ENCODE assay signal across 1 cellular context in genomic region chr20:2005831-2006426, GRCh38.
A peak's percentile ranks its signal among the peaks of the same experiment; 100 is the strongest.
TF ChIP-seq lines count a peak whose summit lies in the region.

No MANE protein-coding gene starts in this region.

TF ChIP-seq in WTC11, 78 proteins besides CTCF, POLR2A, EP300 and RAD21 (continued from another document):
- TF ChIP-seq E2F4 (CRISPR knock-in tag; IDR thresholded peaks at IDR 0.05; ENCODE audit: borderline replicate concordance, low read depth) = no peak
- TF ChIP-seq TEAD4 (CRISPR knock-in tag; IDR thresholded peaks at IDR 0.05) = peak; percentile 94
- no peak for TF ChIP-seq GRHL2 (CRISPR knock-in tag; IDR thresholded peaks at IDR 0.05; ENCODE audit: insufficient replicate concordance, severe bottlenecking)
- TF ChIP-seq, protein P1, sequence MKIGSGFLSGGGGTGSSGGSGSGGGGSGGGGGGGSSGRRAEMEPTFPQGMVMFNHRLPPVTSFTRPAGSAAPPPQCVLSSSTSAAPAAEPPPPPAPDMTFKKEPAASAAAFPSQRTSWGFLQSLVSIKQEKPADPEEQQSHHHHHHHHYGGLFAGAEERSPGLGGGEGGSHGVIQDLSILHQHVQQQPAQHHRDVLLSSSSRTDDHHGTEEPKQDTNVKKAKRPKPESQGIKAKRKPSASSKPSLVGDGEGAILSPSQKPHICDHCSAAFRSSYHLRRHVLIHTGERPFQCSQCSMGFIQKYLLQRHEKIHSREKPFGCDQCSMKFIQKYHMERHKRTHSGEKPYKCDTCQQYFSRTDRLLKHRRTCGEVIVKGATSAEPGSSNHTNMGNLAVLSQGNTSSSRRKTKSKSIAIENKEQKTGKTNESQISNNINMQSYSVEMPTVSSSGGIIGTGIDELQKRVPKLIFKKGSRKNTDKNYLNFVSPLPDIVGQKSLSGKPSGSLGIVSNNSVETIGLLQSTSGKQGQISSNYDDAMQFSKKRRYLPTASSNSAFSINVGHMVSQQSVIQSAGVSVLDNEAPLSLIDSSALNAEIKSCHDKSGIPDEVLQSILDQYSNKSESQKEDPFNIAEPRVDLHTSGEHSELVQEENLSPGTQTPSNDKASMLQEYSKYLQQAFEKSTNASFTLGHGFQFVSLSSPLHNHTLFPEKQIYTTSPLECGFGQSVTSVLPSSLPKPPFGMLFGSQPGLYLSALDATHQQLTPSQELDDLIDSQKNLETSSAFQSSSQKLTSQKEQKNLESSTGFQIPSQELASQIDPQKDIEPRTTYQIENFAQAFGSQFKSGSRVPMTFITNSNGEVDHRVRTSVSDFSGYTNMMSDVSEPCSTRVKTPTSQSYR (CRISPR knock-in tag; IDR thresholded peaks at IDR 0.05) = 0 out of 2 replicates have a peak, but pooled peaks have one; percentile 68
- TF ChIP-seq NR1H2 (CRISPR knock-in tag; IDR thresholded peaks at IDR 0.05) = 0 out of 2 replicates have a peak, but pooled peaks have one; percentile 27
- peak; percentile 37; the same call in 1 of the 2 replicates for TF ChIP-seq ELF4 (CRISPR knock-in tag; IDR thresholded peaks at IDR 0.05; ENCODE audit: low read depth)
- TF ChIP-seq, protein P2, sequence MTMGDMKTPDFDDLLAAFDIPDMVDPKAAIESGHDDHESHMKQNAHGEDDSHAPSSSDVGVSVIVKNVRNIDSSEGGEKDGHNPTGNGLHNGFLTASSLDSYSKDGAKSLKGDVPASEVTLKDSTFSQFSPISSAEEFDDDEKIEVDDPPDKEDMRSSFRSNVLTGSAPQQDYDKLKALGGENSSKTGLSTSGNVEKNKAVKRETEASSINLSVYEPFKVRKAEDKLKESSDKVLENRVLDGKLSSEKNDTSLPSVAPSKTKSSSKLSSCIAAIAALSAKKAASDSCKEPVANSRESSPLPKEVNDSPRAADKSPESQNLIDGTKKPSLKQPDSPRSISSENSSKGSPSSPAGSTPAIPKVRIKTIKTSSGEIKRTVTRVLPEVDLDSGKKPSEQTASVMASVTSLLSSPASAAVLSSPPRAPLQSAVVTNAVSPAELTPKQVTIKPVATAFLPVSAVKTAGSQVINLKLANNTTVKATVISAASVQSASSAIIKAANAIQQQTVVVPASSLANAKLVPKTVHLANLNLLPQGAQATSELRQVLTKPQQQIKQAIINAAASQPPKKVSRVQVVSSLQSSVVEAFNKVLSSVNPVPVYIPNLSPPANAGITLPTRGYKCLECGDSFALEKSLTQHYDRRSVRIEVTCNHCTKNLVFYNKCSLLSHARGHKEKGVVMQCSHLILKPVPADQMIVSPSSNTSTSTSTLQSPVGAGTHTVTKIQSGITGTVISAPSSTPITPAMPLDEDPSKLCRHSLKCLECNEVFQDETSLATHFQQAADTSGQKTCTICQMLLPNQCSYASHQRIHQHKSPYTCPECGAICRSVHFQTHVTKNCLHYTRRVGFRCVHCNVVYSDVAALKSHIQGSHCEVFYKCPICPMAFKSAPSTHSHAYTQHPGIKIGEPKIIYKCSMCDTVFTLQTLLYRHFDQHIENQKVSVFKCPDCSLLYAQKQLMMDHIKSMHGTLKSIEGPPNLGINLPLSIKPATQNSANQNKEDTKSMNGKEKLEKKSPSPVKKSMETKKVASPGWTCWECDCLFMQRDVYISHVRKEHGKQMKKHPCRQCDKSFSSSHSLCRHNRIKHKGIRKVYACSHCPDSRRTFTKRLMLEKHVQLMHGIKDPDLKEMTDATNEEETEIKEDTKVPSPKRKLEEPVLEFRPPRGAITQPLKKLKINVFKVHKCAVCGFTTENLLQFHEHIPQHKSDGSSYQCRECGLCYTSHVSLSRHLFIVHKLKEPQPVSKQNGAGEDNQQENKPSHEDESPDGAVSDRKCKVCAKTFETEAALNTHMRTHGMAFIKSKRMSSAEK (CRISPR knock-in tag; IDR thresholded peaks at IDR 0.05; ENCODE audit: borderline replicate concordance) = no peak
- TF ChIP-seq, protein P3, sequence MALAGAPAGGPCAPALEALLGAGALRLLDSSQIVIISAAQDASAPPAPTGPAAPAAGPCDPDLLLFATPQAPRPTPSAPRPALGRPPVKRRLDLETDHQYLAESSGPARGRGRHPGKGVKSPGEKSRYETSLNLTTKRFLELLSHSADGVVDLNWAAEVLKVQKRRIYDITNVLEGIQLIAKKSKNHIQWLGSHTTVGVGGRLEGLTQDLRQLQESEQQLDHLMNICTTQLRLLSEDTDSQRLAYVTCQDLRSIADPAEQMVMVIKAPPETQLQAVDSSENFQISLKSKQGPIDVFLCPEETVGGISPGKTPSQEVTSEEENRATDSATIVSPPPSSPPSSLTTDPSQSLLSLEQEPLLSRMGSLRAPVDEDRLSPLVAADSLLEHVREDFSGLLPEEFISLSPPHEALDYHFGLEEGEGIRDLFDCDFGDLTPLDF (CRISPR knock-in tag; IDR thresholded peaks at IDR 0.05) = no peak
- peak; percentile 82 for TF ChIP-seq FOXK1 (CRISPR knock-in tag; IDR thresholded peaks at IDR 0.05)
- TF ChIP-seq ETV6 (CRISPR knock-in tag; IDR thresholded peaks at IDR 0.05) = peak; percentile 85; the same call in 1 of the 2 replicates
- TF ChIP-seq TCF7 (CRISPR knock-in tag; IDR thresholded peaks at IDR 0.05; ENCODE audit: low read depth) = no peak
- TF ChIP-seq NFYB (CRISPR knock-in tag; conservative IDR thresholded peaks at IDR 0.05; ENCODE audit: low read depth) = 0 out of 2 replicates have a peak, but pooled peaks have one; percentile 14
- TF ChIP-seq ERG (CRISPR knock-in tag; IDR thresholded peaks at IDR 0.05) = no peak
- TF ChIP-seq ZSCAN18 (CRISPR knock-in tag; IDR thresholded peaks at IDR 0.05) = no peak
- TF ChIP-seq ATF1 (CRISPR knock-in tag; IDR thresholded peaks at IDR 0.05) = no peak
- peak; percentile 96 for TF ChIP-seq FOXP4 (CRISPR knock-in tag; IDR thresholded peaks at IDR 0.05)
- no peak for TF ChIP-seq ZNF263 (CRISPR knock-in tag; IDR thresholded peaks at IDR 0.05; ENCODE audit: low read depth)
- no peak for TF ChIP-seq AFF4 (CRISPR knock-in tag; IDR thresholded peaks at IDR 0.05; ENCODE audit: borderline replicate concordance)
- no peak for TF ChIP-seq ZNF416 (CRISPR knock-in tag; IDR thresholded peaks at IDR 0.05)
- peak; percentile 91 for TF ChIP-seq ZNF138 (CRISPR knock-in tag; conservative IDR thresholded peaks at IDR 0.05)
- TF ChIP-seq NR2C2 (CRISPR knock-in tag; IDR thresholded peaks at IDR 0.05) = no peak
- peak; percentile 94 for TF ChIP-seq GABPB1 (CRISPR knock-in tag; IDR thresholded peaks at IDR 0.05)
- no peak for TF ChIP-seq CBFB (CRISPR knock-in tag; IDR thresholded peaks at IDR 0.05; ENCODE audit: low read depth)
- TF ChIP-seq, protein P4, sequence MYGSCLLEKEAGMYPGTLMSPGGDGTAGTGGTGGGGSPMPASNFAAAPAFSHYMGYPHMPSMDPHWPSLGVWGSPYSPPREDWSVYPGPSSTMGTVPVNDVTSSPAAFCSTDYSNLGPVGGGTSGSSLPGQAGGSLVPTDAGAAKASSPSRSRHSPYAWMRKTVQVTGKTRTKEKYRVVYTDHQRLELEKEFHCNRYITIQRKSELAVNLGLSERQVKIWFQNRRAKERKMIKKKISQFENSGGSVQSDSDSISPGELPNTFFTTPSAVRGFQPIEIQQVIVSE (CRISPR knock-in tag; IDR thresholded peaks at IDR 0.05; ENCODE audit: borderline replicate concordance) = no peak
- no peak for TF ChIP-seq PRRX2 (CRISPR knock-in tag; IDR thresholded peaks at IDR 0.05)
- TF ChIP-seq, protein P5, sequence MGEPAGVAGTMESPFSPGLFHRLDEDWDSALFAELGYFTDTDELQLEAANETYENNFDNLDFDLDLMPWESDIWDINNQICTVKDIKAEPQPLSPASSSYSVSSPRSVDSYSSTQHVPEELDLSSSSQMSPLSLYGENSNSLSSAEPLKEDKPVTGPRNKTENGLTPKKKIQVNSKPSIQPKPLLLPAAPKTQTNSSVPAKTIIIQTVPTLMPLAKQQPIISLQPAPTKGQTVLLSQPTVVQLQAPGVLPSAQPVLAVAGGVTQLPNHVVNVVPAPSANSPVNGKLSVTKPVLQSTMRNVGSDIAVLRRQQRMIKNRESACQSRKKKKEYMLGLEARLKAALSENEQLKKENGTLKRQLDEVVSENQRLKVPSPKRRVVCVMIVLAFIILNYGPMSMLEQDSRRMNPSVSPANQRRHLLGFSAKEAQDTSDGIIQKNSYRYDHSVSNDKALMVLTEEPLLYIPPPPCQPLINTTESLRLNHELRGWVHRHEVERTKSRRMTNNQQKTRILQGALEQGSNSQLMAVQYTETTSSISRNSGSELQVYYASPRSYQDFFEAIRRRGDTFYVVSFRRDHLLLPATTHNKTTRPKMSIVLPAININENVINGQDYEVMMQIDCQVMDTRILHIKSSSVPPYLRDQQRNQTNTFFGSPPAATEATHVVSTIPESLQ (CRISPR knock-in tag; IDR thresholded peaks at IDR 0.05) = no peak
- no peak for TF ChIP-seq KAT7 (CRISPR knock-in tag; IDR thresholded peaks at IDR 0.05; ENCODE audit: borderline replicate concordance)
- no peak for TF ChIP-seq HMGA2 (CRISPR knock-in tag; IDR thresholded peaks at IDR 0.05)
- no peak for TF ChIP-seq CREB1 (CRISPR knock-in tag; IDR thresholded peaks at IDR 0.05)
- no peak for TF ChIP-seq JAZF1 (CRISPR knock-in tag; IDR thresholded peaks at IDR 0.05)
- TF ChIP-seq, protein P6, sequence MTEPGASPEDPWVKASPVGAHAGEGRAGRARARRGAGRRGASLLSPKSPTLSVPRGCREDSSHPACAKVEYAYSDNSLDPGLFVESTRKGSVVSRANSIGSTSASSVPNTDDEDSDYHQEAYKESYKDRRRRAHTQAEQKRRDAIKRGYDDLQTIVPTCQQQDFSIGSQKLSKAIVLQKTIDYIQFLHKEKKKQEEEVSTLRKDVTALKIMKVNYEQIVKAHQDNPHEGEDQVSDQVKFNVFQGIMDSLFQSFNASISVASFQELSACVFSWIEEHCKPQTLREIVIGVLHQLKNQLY (CRISPR knock-in tag; IDR thresholded peaks at IDR 0.05) = no peak
